In the genomic region with DNA sequence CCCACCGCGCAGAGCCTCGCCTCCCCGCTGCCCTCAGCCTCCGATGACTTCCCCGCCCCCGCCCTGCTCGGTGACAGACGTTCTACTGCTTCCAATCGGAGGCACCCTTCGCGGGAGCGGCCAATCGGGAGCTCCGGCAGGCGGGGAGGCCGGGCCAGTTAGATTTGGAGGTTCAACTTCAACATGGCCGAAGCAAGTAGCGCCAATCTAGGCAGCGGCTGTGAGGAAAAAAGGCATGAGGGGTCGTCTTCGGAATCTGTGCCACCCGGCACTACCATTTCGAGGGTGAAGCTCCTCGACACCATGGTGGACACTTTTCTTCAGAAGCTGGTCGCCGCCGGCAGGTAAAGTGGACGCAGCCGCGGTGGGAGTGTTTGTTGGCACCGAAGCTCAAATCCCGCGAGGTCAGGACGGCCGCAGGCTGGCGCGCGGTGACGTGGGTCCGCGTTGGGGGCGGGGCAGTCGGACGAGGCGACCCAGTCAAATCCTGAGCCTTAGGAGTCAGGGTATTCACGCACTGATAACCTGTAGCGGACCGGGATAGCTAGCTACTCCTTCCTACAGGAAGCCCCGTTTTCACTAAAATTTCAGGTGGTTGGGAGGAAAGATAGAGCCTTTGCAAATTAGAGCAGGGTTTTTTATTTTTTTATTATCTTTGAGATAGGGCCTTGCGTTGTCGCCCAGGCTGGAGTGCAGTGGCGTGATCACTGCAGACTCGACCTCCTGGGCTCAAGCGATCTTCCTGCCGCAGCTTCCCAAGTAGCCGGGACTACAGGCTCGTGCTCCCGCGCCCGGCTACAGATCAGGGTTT, we compare ENCODE assay signal across 1 cellular context.
TF ChIP-seq lines count a peak whose summit lies in the region.

A gene with protein sequence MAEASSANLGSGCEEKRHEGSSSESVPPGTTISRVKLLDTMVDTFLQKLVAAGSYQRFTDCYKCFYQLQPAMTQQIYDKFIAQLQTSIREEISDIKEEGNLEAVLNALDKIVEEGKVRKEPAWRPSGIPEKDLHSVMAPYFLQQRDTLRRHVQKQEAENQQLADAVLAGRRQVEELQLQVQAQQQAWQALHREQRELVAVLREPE (plus strand): TSS at position 175 of the 811 bp plus-strand sequence. CDS start 9 bp downstream, at position 184.

TF ChIP-seq in H1, 55 proteins besides CTCF, POLR2A, EP300 and RAD21 (continues in another document):
- TF ChIP-seq, protein P1, sequence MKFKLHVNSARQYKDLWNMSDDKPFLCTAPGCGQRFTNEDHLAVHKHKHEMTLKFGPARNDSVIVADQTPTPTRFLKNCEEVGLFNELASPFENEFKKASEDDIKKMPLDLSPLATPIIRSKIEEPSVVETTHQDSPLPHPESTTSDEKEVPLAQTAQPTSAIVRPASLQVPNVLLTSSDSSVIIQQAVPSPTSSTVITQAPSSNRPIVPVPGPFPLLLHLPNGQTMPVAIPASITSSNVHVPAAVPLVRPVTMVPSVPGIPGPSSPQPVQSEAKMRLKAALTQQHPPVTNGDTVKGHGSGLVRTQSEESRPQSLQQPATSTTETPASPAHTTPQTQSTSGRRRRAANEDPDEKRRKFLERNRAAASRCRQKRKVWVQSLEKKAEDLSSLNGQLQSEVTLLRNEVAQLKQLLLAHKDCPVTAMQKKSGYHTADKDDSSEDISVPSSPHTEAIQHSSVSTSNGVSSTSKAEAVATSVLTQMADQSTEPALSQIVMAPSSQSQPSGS (IDR thresholded peaks at IDR 0.05; ENCODE audit: low read length), result peak; percentile 84
- TF ChIP-seq GABPA (IDR thresholded peaks at IDR 0.05; ENCODE audit: borderline replicate concordance, insufficient read depth, low read length), result no peak
- peak; percentile 93 for TF ChIP-seq POLR2AphosphoS5 (IDR thresholded peaks at IDR 0.05; ENCODE audit: low read depth, low read length)
- no peak for TF ChIP-seq EZH2 (IDR thresholded peaks at IDR 0.05; ENCODE audit: low read depth, low read length, severe bottlenecking)
- TF ChIP-seq JUN (IDR thresholded peaks at IDR 0.05; ENCODE audit: low read depth, low read length), result no peak
- no peak for TF ChIP-seq RFX5 (IDR thresholded peaks at IDR 0.05; ENCODE audit: borderline replicate concordance, low read depth, low read length)
- TF ChIP-seq, protein P2, sequence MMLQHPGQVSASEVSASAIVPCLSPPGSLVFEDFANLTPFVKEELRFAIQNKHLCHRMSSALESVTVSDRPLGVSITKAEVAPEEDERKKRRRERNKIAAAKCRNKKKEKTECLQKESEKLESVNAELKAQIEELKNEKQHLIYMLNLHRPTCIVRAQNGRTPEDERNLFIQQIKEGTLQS (IDR thresholded peaks at IDR 0.05; ENCODE audit: insufficient read depth, low read depth, low read length), result no peak
- TF ChIP-seq CHD1 (IDR thresholded peaks at IDR 0.05; ENCODE audit: low read depth, low read length), result no peak
- TF ChIP-seq POU5F1 (IDR thresholded peaks at IDR 0.05; ENCODE audit: low read depth, low read length), result no peak
- TF ChIP-seq CBX8 (IDR thresholded peaks at IDR 0.05; ENCODE audit: borderline replicate concordance, low read depth, low read length), result no peak
- TF ChIP-seq SIN3A (conservative IDR thresholded peaks at IDR 0.05 in 1 of 2, IDR thresholded peaks at IDR 0.05 in 1 of 2; ENCODE audit: low read depth in 1 of 2, low read length in 2 of 2), result peak; percentile 57 to 84; a peak in 2 of 4 replicates
- no peak for TF ChIP-seq NRF1 (IDR thresholded peaks at IDR 0.05; ENCODE audit: low read depth, low read length)
- no peak for TF ChIP-seq SAP30 (IDR thresholded peaks at IDR 0.05; ENCODE audit: insufficient read depth, insufficient replicate concordance, low read length)
- TF ChIP-seq SP1 (IDR thresholded peaks at IDR 0.05; ENCODE audit: low read depth, low read length), result peak; percentile 94
- no peak for TF ChIP-seq SIX5 (IDR thresholded peaks at IDR 0.05; ENCODE audit: low read depth, low read length)
- TF ChIP-seq TAF7 (optimal IDR thresholded peaks at IDR 0.05; ENCODE audit: borderline replicate concordance, low read depth, low read length), result no peak
- TF ChIP-seq ASH2L (IDR thresholded peaks at IDR 0.05; ENCODE audit: low read length), result peak; percentile 86
- peak; percentile 77 for TF ChIP-seq SP2 (IDR thresholded peaks at IDR 0.05; ENCODE audit: low read length)
- TF ChIP-seq BRCA1 (IDR thresholded peaks at IDR 0.05; ENCODE audit: low read depth, low read length), result peak; percentile 84
- TF ChIP-seq, protein P3, sequence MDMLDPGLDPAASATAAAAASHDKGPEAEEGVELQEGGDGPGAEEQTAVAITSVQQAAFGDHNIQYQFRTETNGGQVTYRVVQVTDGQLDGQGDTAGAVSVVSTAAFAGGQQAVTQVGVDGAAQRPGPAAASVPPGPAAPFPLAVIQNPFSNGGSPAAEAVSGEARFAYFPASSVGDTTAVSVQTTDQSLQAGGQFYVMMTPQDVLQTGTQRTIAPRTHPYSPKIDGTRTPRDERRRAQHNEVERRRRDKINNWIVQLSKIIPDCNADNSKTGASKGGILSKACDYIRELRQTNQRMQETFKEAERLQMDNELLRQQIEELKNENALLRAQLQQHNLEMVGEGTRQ (IDR thresholded peaks at IDR 0.05; ENCODE audit: low read length), result no peak
- no peak for TF ChIP-seq BCL11A (IDR thresholded peaks at IDR 0.05; ENCODE audit: low read depth in 2 of 2, low read length in 2 of 2)
- TF ChIP-seq KDM1A (IDR thresholded peaks at IDR 0.05; ENCODE audit: borderline replicate concordance, low read length), result no peak
- peak; percentile 88 for TF ChIP-seq EGR1 (IDR thresholded peaks at IDR 0.05; ENCODE audit: borderline replicate concordance, low read depth, low read length)
- no peak for TF ChIP-seq CEBPB (IDR thresholded peaks at IDR 0.05; ENCODE audit: low read depth, low read length)
- no peak for TF ChIP-seq BACH1 (IDR thresholded peaks at IDR 0.05; ENCODE audit: low read length)
- no peak for TF ChIP-seq CTBP2 (IDR thresholded peaks at IDR 0.05; ENCODE audit: borderline replicate concordance, insufficient read depth, insufficient read length, low read length)
- peak; percentile 93 for TF ChIP-seq CREB1 (IDR thresholded peaks at IDR 0.05)
- TF ChIP-seq TEAD4 (IDR thresholded peaks at IDR 0.05; ENCODE audit: low read depth, low read length), result no peak
- no peak for TF ChIP-seq SRF (IDR thresholded peaks at IDR 0.05; ENCODE audit: low read depth, low read length)
- TF ChIP-seq HDAC6 (IDR thresholded peaks at IDR 0.05; ENCODE audit: low read depth, low read length), result no peak
- TF ChIP-seq SP4 (IDR thresholded peaks at IDR 0.05; ENCODE audit: low read length), result peak; percentile 87
- TF ChIP-seq JUND (IDR thresholded peaks at IDR 0.05; ENCODE audit: low read length), result no peak
- TF ChIP-seq, protein P4, sequence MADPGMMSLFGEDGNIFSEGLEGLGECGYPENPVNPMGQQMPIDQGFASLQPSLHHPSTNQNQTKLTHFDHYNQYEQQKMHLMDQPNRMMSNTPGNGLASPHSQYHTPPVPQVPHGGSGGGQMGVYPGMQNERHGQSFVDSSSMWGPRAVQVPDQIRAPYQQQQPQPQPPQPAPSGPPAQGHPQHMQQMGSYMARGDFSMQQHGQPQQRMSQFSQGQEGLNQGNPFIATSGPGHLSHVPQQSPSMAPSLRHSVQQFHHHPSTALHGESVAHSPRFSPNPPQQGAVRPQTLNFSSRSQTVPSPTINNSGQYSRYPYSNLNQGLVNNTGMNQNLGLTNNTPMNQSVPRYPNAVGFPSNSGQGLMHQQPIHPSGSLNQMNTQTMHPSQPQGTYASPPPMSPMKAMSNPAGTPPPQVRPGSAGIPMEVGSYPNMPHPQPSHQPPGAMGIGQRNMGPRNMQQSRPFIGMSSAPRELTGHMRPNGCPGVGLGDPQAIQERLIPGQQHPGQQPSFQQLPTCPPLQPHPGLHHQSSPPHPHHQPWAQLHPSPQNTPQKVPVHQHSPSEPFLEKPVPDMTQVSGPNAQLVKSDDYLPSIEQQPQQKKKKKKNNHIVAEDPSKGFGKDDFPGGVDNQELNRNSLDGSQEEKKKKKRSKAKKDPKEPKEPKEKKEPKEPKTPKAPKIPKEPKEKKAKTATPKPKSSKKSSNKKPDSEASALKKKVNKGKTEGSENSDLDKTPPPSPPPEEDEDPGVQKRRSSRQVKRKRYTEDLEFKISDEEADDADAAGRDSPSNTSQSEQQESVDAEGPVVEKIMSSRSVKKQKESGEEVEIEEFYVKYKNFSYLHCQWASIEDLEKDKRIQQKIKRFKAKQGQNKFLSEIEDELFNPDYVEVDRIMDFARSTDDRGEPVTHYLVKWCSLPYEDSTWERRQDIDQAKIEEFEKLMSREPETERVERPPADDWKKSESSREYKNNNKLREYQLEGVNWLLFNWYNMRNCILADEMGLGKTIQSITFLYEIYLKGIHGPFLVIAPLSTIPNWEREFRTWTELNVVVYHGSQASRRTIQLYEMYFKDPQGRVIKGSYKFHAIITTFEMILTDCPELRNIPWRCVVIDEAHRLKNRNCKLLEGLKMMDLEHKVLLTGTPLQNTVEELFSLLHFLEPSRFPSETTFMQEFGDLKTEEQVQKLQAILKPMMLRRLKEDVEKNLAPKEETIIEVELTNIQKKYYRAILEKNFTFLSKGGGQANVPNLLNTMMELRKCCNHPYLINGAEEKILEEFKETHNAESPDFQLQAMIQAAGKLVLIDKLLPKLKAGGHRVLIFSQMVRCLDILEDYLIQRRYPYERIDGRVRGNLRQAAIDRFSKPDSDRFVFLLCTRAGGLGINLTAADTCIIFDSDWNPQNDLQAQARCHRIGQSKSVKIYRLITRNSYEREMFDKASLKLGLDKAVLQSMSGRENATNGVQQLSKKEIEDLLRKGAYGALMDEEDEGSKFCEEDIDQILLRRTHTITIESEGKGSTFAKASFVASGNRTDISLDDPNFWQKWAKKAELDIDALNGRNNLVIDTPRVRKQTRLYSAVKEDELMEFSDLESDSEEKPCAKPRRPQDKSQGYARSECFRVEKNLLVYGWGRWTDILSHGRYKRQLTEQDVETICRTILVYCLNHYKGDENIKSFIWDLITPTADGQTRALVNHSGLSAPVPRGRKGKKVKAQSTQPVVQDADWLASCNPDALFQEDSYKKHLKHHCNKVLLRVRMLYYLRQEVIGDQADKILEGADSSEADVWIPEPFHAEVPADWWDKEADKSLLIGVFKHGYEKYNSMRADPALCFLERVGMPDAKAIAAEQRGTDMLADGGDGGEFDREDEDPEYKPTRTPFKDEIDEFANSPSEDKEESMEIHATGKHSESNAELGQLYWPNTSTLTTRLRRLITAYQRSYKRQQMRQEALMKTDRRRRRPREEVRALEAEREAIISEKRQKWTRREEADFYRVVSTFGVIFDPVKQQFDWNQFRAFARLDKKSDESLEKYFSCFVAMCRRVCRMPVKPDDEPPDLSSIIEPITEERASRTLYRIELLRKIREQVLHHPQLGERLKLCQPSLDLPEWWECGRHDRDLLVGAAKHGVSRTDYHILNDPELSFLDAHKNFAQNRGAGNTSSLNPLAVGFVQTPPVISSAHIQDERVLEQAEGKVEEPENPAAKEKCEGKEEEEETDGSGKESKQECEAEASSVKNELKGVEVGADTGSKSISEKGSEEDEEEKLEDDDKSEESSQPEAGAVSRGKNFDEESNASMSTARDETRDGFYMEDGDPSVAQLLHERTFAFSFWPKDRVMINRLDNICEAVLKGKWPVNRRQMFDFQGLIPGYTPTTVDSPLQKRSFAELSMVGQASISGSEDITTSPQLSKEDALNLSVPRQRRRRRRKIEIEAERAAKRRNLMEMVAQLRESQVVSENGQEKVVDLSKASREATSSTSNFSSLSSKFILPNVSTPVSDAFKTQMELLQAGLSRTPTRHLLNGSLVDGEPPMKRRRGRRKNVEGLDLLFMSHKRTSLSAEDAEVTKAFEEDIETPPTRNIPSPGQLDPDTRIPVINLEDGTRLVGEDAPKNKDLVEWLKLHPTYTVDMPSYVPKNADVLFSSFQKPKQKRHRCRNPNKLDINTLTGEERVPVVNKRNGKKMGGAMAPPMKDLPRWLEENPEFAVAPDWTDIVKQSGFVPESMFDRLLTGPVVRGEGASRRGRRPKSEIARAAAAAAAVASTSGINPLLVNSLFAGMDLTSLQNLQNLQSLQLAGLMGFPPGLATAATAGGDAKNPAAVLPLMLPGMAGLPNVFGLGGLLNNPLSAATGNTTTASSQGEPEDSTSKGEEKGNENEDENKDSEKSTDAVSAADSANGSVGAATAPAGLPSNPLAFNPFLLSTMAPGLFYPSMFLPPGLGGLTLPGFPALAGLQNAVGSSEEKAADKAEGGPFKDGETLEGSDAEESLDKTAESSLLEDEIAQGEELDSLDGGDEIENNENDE (IDR thresholded peaks at IDR 0.05; ENCODE audit: insufficient replicate concordance, low read length), result no peak
- TF ChIP-seq, protein P5, sequence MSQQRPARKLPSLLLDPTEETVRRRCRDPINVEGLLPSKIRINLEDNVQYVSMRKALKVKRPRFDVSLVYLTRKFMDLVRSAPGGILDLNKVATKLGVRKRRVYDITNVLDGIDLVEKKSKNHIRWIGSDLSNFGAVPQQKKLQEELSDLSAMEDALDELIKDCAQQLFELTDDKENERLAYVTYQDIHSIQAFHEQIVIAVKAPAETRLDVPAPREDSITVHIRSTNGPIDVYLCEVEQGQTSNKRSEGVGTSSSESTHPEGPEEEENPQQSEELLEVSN (IDR thresholded peaks at IDR 0.05), result no peak; the same call in 1 of the 2 replicates
- TF ChIP-seq PHF8 (conservative IDR thresholded peaks at IDR 0.05; ENCODE audit: low read depth, low read length), result peak; percentile 97
- no peak for TF ChIP-seq ZNF274 (IDR thresholded peaks at IDR 0.05; ENCODE audit: borderline replicate concordance, extremely low read depth, low read length)
- TF ChIP-seq FOSL1 (IDR thresholded peaks at IDR 0.05; ENCODE audit: insufficient read depth, low read depth, low read length), result no peak
- TF ChIP-seq TBP (IDR thresholded peaks at IDR 0.05; ENCODE audit: low read depth, low read length), result peak; percentile 74
- TF ChIP-seq RBBP5 (IDR thresholded peaks at IDR 0.05; ENCODE audit: borderline replicate concordance, low read depth, low read length), result peak; percentile 74; the same call in 1 of the 2 replicates
- TF ChIP-seq TAF1 (IDR thresholded peaks at IDR 0.05; ENCODE audit: low read depth, low read length), result peak; percentile 96
- peak; percentile 41 for TF ChIP-seq KDM4A (IDR thresholded peaks at IDR 0.05; ENCODE audit: low read depth, low read length, severe bottlenecking)
- no peak for TF ChIP-seq RNF2 (IDR thresholded peaks at IDR 0.05; ENCODE audit: borderline replicate concordance, low read depth, low read length, missing control alignments, poor library complexity, severe bottlenecking)
- TF ChIP-seq, protein P6, sequence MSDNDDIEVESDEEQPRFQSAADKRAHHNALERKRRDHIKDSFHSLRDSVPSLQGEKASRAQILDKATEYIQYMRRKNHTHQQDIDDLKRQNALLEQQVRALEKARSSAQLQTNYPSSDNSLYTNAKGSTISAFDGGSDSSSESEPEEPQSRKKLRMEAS (IDR thresholded peaks at IDR 0.05), result peak; percentile 51
- no peak for TF ChIP-seq SIRT6 (IDR thresholded peaks at IDR 0.05; ENCODE audit: low read length)
- no peak for TF ChIP-seq MAFK (IDR thresholded peaks at IDR 0.05; ENCODE audit: low read depth, low read length)
- TF ChIP-seq TCF12 (IDR thresholded peaks at IDR 0.05; ENCODE audit: low read depth, low read length), result no peak
- TF ChIP-seq GTF2F1 (IDR thresholded peaks at IDR 0.05; ENCODE audit: borderline replicate concordance, low read depth, low read length), result peak; percentile 62
- TF ChIP-seq KDM5A (IDR thresholded peaks at IDR 0.05; ENCODE audit: low read length), result peak; percentile 59; the same call in 1 of the 2 replicates
- no peak for TF ChIP-seq SUZ12 (IDR thresholded peaks at IDR 0.05; ENCODE audit: low read length)
- TF ChIP-seq HDAC2 (IDR thresholded peaks at IDR 0.05; ENCODE audit: borderline replicate concordance in 1 of 2, low read depth in 2 of 2, low read length in 2 of 2), result no peak
- TF ChIP-seq YY1 (IDR thresholded peaks at IDR 0.05; ENCODE audit: low read depth, low read length), result peak; percentile 97
- TF ChIP-seq NANOG (IDR thresholded peaks at IDR 0.05; ENCODE audit: insufficient read depth, low read depth, low read length, poor library complexity, severe bottlenecking), result no peak
- TF ChIP-seq CBX5 (IDR thresholded peaks at IDR 0.05; ENCODE audit: low read depth, low read length), result no peak
- peak; percentile 94 for TF ChIP-seq CHD2 (IDR thresholded peaks at IDR 0.05; ENCODE audit: low read length)
